Comparison of ENCODE assay signal across 9 cellular contexts in the genomic region with DNA sequence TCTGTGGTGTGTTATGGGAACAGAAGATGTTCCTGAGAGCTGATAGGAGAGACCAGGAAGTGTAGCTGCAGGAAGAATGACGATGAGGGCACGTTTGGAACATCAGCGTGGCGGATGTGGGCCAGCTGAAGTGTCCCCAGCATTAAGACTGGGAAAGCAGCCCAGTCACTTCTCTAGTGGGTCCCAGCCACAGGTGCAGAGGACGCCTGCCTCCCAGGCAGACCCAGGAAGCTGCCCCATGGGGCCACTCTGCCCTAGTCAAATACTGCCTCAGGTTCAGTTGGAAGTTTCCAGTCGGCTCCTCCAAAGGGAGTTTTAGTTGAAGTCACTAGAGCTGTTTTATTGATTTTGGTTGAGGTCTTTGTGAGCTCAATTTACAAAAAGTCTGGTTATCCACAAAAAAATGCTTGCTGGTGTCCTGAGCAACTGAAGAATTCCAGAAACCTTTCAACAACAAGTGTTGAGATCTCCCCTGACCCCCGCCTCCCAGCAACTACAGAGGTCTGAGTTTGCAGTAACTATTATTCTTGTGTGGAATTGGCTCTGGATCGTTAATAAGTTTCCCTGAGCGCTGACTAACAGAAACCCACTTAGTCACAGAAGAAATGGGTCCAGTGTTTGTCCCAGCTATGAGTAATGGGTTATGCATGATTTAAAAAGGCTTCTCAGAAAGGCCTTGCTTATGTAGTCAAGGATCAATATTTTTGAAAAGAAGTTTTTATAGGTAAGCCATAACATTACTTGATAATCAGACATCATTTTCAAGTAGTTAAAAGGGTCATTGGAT.
A peak's percentile ranks its signal among the peaks of the same experiment; 100 is the strongest.
DNase-seq lines count a peak whose midpoint lies in the region; ATAC-seq and TF ChIP-seq lines count a peak whose summit lies in the region.
"Had no signal": no experiment of that assay in that cellular context is flagged by ENCODE, and none has a peak within 500 bp of the region (broad histone marks: within the 10 kb centered on the region; RNA-seq: fewer than 3 reads in every experiment).

No MANE protein-coding gene starts in this region.

- H3K4me1 ChIP-seq in RWPE2 (ENCODE audit: insufficient read depth, poor library complexity, severe bottlenecking), result peaks cover 76% of the 10 kb centered on the region

- H3K4me3 ChIP-seq in RWPE2 (ENCODE audit: severe bottlenecking) (no peak overlapping the region), foreskin fibroblast (ENCODE audit: low read depth in 1 of 2, low read length in 2 of 2) (no peak overlapping the region)

- H3K27me3 ChIP-seq in RWPE2 (ENCODE audit: insufficient read depth, poor library complexity, severe bottlenecking), result no peaks in the 10 kb centered on the region

- peak; percentile 78 for ATAC-seq in RWPE2 (ENCODE audit: low read depth)
- no peak for ATAC-seq in HG03571 (IDR thresholded peaks at IDR 0.05; ENCODE audit: unreplicated experiment)
- no peak for ATAC-seq in HG03378 (IDR thresholded peaks at IDR 0.05; ENCODE audit: unreplicated experiment)

- H3K9me3 ChIP-seq in RWPE2 (ENCODE audit: severe bottlenecking), result no peaks in the 10 kb centered on the region

- peaks cover 71% of the 10 kb centered on the region for H3K36me3 ChIP-seq in RWPE2 (ENCODE audit: low read depth)

- peak overlapping the region; percentile 94 for H3K27ac ChIP-seq in RWPE2 (ENCODE audit: poor library complexity, severe bottlenecking)

- DNase-seq in DMS153 (lab: John Stamatoyannopoulos, UW), result peak; percentile 80
- no peak for DNase-seq in RWPE2 (ENCODE audit: low spot score)
- DNase-seq in foreskin fibroblast, result peak; percentile 79 to 88
- DNase-seq in pulmonary artery endothelial cell (ENCODE audit: low read depth, low spot score), result peak; percentile 44
- DNase-seq in SHP77 treated with DMSO at 0.1 percent for 48 hours (lab: John Stamatoyannopoulos, UW), result no peak
- DNase-seq in NCI-H446 treated with DMSO at 0.1 percent for 48 hours (lab: John Stamatoyannopoulos, UW), result no peak
- DNase-seq: activated naive CD8-positive, alpha-beta T cell treated with anti-CD3 and anti-CD28 coated beads, Interleukin-2, amount 10 ng/mL, durations not matched to agents 7 days and 5 days had no signal

- TF ChIP-seq CTCF in RWPE2 (IDR thresholded peaks at IDR 0.05; ENCODE audit: poor library complexity, severe bottlenecking) (no peak), foreskin fibroblast (IDR thresholded peaks at IDR 0.05; ENCODE audit: low read depth, low read length) (no peak)

Comparison
In these comparisons a context has a peak if more than half of its experiments do, and no peak if none do; other contexts are left out.
1. DNase-seq: peak in DMS153 (single experiment), foreskin fibroblast (2 of 2) and pulmonary artery endothelial cell (single experiment); none in RWPE2 (single experiment), SHP77 treated with DMSO at 0.1 percent for 48 hours (single experiment) and NCI-H446 treated with DMSO at 0.1 percent for 48 hours (single experiment).